ENCODE assay signal across 15 cellular contexts in genomic region chr3:191502583-191502982, GRCh38. TPM values are rescaled to one million over a fixed set of nuclear protein-coding genes. Genes with fewer than 3 reads are reported as not detected.
DNase-seq lines count a peak whose midpoint lies in the region; ATAC-seq, FAIRE-seq and TF ChIP-seq lines count a peak whose summit lies in the region.
"Had no signal": no experiment of that assay in that cellular context is flagged by ENCODE, and none has a peak within 500 bp of the region (broad histone marks: within the 10 kb centered on the region; RNA-seq: fewer than 3 reads in every experiment).

No MANE protein-coding gene starts in this region.

- ATAC-seq in K562: no peak
- ATAC-seq in HG02571 (IDR thresholded peaks at IDR 0.05; ENCODE audit: unreplicated experiment): no peak
- no peak for ATAC-seq in GM18861 (IDR thresholded peaks at IDR 0.05; ENCODE audit: unreplicated experiment)
- ATAC-seq: natural killer cell treated with Interleukin-12 subunit alpha and Interleukin-12 subunit beta and Interleukin-15 and Interleukin-18, amount 100 ng/mL, for 72 hours had no signal

- H2BK5ac ChIP-seq in mesendoderm (ENCODE audit: low read length): no peak overlapping the region

- no peak overlapping the region for H2AFZ ChIP-seq in K562 (ENCODE audit: low read depth, low read length)

- no peaks in the 10 kb centered on the region for H3K36me3 ChIP-seq in K562 (ENCODE audit: control insufficient read depth, insufficient read depth, low read length)
- H3K36me3 ChIP-seq in mesendoderm (ENCODE audit: control insufficient read depth, insufficient read depth, low read length): no peaks in the 10 kb centered on the region
- H3K36me3 ChIP-seq: ascending aorta, SJCRH30, thyroid gland had no signal

- no peak overlapping the region for H2AK5ac ChIP-seq in mesendoderm (ENCODE audit: low read length)

- no TSS peak for BruUV-seq in K562 (replicated peaks; lab: Mats Ljungman, UMichigan)

- H2BK120ac ChIP-seq in mesendoderm (ENCODE audit: low read depth, low read length): no peak overlapping the region

- H3K9me3 ChIP-seq in K562 (replicated peaks; ENCODE audit: control insufficient read depth, insufficient read depth, low read depth, low read length): no peaks in the 10 kb centered on the region
- H3K9me3 ChIP-seq: ascending aorta, SJCRH30, thyroid gland had no signal

- no peak overlapping the region for H3K18ac ChIP-seq in mesendoderm (ENCODE audit: low read length)

- peaks cover 4 to 10% of the 10 kb centered on the region in 2 experiments; a peak in 4 of 5 replicates for H3K4me1 ChIP-seq in K562 (replicated peaks in 1 of 2; ENCODE audit: control insufficient read depth in 2 of 2, insufficient read depth in 2 of 2, low read length in 2 of 2)
- H3K4me1 ChIP-seq in mesendoderm (ENCODE audit: control insufficient read depth, low read depth, low read length): no peaks in the 10 kb centered on the region
- H3K4me1 ChIP-seq: ascending aorta, SJCRH30, thyroid gland had no signal

- H4K20me1 ChIP-seq in K562 (replicated peaks; ENCODE audit: control insufficient read depth, insufficient read depth, low read length): 0 out of 2 replicates have a peak, but pooled peaks cover 4% of the 10 kb centered on the region

- no peak overlapping the region for H3K4me2 ChIP-seq in K562 (ENCODE audit: insufficient read depth, low read length)
- no peak overlapping the region for H3K4me2 ChIP-seq in mesendoderm (ENCODE audit: low read length)

- H3K79me2 ChIP-seq in K562 (ENCODE audit: control insufficient read depth, insufficient read depth, low read length) (peaks cover 46% of the 10 kb centered on the region), mesendoderm (ENCODE audit: control insufficient read depth, insufficient read depth, low read length) (no peaks in the 10 kb centered on the region)

- no peak overlapping the region for H3K23ac ChIP-seq in mesendoderm (ENCODE audit: low read length)

- H3K9ac ChIP-seq in K562 (ENCODE audit: insufficient read depth in 1 of 2, low read depth in 2 of 2, low read length in 2 of 2) (no peak overlapping the region), mesendoderm (ENCODE audit: low read length) (no peak overlapping the region)

- H3K79me1 ChIP-seq in mesendoderm (ENCODE audit: low read length): no peaks in the 10 kb centered on the region

- H3K9me1 ChIP-seq in K562 (ENCODE audit: control insufficient read depth, insufficient read depth, low read length): no peaks in the 10 kb centered on the region

- no peak overlapping the region for H2BK15ac ChIP-seq in mesendoderm (replicated peaks; ENCODE audit: low read depth)

- no peak overlapping the region for H3K4me3 ChIP-seq in Jurkat, Clone E6-1 (ENCODE audit: low read length)
- no peak overlapping the region for H3K4me3 ChIP-seq in K562
- H3K4me3 ChIP-seq in mesendoderm (ENCODE audit: low read length): no peak overlapping the region
- H3K4me3 ChIP-seq: ascending aorta, SJCRH30, thyroid gland had no signal

- H3K4ac ChIP-seq in mesendoderm (ENCODE audit: low read depth, low read length): no peak overlapping the region

- H3K27ac ChIP-seq in K562 (ENCODE audit: extremely low read depth, low read depth, low read length) (no peak overlapping the region), mesendoderm (ENCODE audit: low read depth, low read length) (no peak overlapping the region)
- H3K27ac ChIP-seq: ascending aorta, SJCRH30, thyroid gland had no signal

- peak; percentile 69 for FAIRE-seq in K562 (lab: Jason Lieb, UNC)

- intact Hi-C loops in K562 (cut with micrococcal nuclease): no loop called here

- 0 out of 6 replicates have a peak, but pooled peaks of 2 of the 3 experiments have one; percentile 6 to 28 for TF ChIP-seq CTCF in K562 (IDR thresholded peaks at IDR 0.05 in 2 of 3, conservative IDR thresholded peaks at IDR 0.05 in 1 of 3; ENCODE audit: insufficient read depth in 2 of 3, low read depth in 1 of 3, low read length in 3 of 3)

- H4K5ac ChIP-seq in mesendoderm (ENCODE audit: low read length): no peak overlapping the region

- 70% methylated on average over 3 of the region's 3 CpGs for WGBS in K562 (ENCODE audit: insufficient coverage, low coverage, missing lambda C conversion rate)
- WGBS in mesendoderm (ENCODE audit: extremely low coverage, insufficient coverage, low lambda C conversion rate): no CpG with 5 or more reads among the region's 3 CpGs

- in situ Hi-C loops in K562 (cut with MboI): no loop called here

- POLR2A ChIA-PET in K562 (lab: Yijun Ruan, JAX): no interaction called here

- TF ChIP-seq POLR2A in K562 (conservative IDR thresholded peaks at IDR 0.05): no peak

- TF ChIP-seq EP300 in K562 (IDR thresholded peaks at IDR 0.05; ENCODE audit: low read length): no peak

- TF ChIP-seq RAD21 in K562 (CRISPR knock-in tag; conservative IDR thresholded peaks at IDR 0.05 in 1 of 2, IDR thresholded peaks at IDR 0.05 in 1 of 2): peak in 1 of 2 experiments; percentile 15; a peak in 1 of 4 replicates

- H4K8ac ChIP-seq in mesendoderm (ENCODE audit: low read depth, low read length): no peak overlapping the region

- no peaks in the 10 kb centered on the region for H3K27me3 ChIP-seq in K562 (ENCODE audit: control insufficient read depth in 2 of 2, insufficient read depth in 2 of 2, low read length in 2 of 2)
- H3K27me3 ChIP-seq in mesendoderm (ENCODE audit: insufficient read depth, low read length, poor library complexity): no peaks in the 10 kb centered on the region
- H3K27me3 ChIP-seq: ascending aorta, SJCRH30, thyroid gland had no signal

- CTCF ChIA-PET in K562 (lab: Yijun Ruan, JAX; ENCODE audit: low intra/inter-chr PET ratio): no interaction called here

- DNase-seq in ELR (ENCODE audit: low read depth) (peak; percentile 39), K562 (ENCODE audit: extremely low read depth in 1 of 4, low spot score in 3 of 4) (peak in 2 of 4 experiments; percentile 19 to 30), mesendoderm (peak; percentile 58), NCI-H146 (lab: John Stamatoyannopoulos, UW) (no peak)
- peak; percentile 4 for DNase-seq in Jurkat, Clone E6-1 (ENCODE audit: low read depth, low spot score)
- DNase-seq in activated T-cell treated with anti-CD3 and anti-CD28 coated beads, Interleukin-2, amount 50 U/mL, for 48 hours: no peak
- DNase-seq: activated CD8-positive, alpha-beta memory T cell treated with anti-CD3 and anti-CD28 coated beads for 24 hours; NCI-H2107; SJCRH30; stimulated activated CD4-positive, alpha-beta T cell treated with anti-CD3 and anti-CD28 coated beads, Interleukin-4, amount 100 ng/mL, for 4 hours; thyroid gland had no signal

- H3K56ac ChIP-seq in mesendoderm (ENCODE audit: low read length): no peak overlapping the region

TF ChIP-seq in K562, 482 proteins besides CTCF, POLR2A, EP300 and RAD21:
- no peak for TF ChIP-seq CXXC5 (CRISPR knock-in tag; IDR thresholded peaks at IDR 0.05)

RNA-seq across cellular contexts. Expression of gene PYDC2, which starts 41.6 kb away (rescaled TPM):
- not detected for polyA plus RNA-seq in Jurkat, Clone E6-1 (2012; ENCODE audit: insufficient read depth, insufficient read length)
- total RNA-seq in K562 (2011; cell fraction: chromatin; rRNA removed; ENCODE audit: low replicate concordance): 13.5 and 30.4 TPM in 2 replicates
- total RNA-seq in K562 (2011; cell fraction: nucleolus; rRNA removed): 4.0 and 12.2 TPM in 2 replicates
- 22.3 and 38.9 TPM in 2 replicates for total RNA-seq in K562 (2011; cell fraction: nucleoplasm; rRNA removed)
- 1.7 and 7.6 TPM in 2 replicates for total RNA-seq in K562 (2014; rRNA removed)
- 3.5 and 4.0 TPM in 2 replicates for total RNA-seq in K562 (2014; rRNA removed; fragmentation: Illumina TruSeq; extraction: Trizol)
- 2.8 and 5.0 TPM in 2 replicates for total RNA-seq in K562 (2015; rRNA removed; fragmentation: Illumina TruSeq; extraction: Trizol)
- total RNA-seq in K562 (2021): 2.0 and 5.2 TPM in 2 replicates
- polyA plus RNA-seq in K562 (2011; rRNA removed): not detected in 2 replicates
- polyA plus RNA-seq in K562 (2011; cell fraction: cytosol; rRNA removed): not detected in 2 replicates
- 3.7 and 3.8 TPM in 2 replicates for polyA plus RNA-seq in K562 (2011; cell fraction: nucleus; rRNA removed)
- polyA plus RNA-seq in K562 (2012): not detected in 2 replicates
- not detected in 2 replicates for polyA plus RNA-seq in K562 (2014; fragmentation: Illumina TruSeq; extraction: Trizol)
- not detected for polyA plus RNA-seq in K562 (2014; fragmentation: Nextera tagmentation; extraction: Ambion mirVana)
- polyA plus RNA-seq in K562 (2014; rRNA removed): not detected in 2 replicates
- polyA minus RNA-seq in K562 (2011; rRNA and poly(A)+ RNA removed): 10.7 and 20.7 TPM in 2 replicates
- not detected in 2 replicates for polyA minus RNA-seq in K562 (2011; cell fraction: cytosol; rRNA and poly(A)+ RNA removed)
- 23.8 and 26.5 TPM in 2 replicates for polyA minus RNA-seq in K562 (2011; cell fraction: nucleus; rRNA and poly(A)+ RNA removed)
- not detected for polyA plus RNA-seq in mesendoderm (2013, experiment 1 of 2)
- polyA plus RNA-seq in mesendoderm (2013, experiment 2 of 2): not detected
- total RNA-seq: ascending aorta; natural killer cell treated with Interleukin-12 subunit alpha and Interleukin-12 subunit beta and Interleukin-15 and Interleukin-18, amount 100 ng/mL, for 72 hours; SJCRH30; thyroid gland had no signal

Comparison
In these comparisons a context has a peak if more than half of its experiments do, and no peak if none do; other contexts are left out.
1. DNase-seq: peak in ELR (single experiment), Jurkat, Clone E6-1 (single experiment) and mesendoderm (single experiment); none in activated T-cell treated with anti-CD3 and anti-CD28 coated beads, Interleukin-2, amount 50 U/mL, for 48 hours (0 of 2) and NCI-H146 (single experiment).